12 cellular contexts compared by ENCODE assay signal in genomic region chr7:66099232-66099550, GRCh38. TPM values are rescaled to one million over a fixed set of nuclear protein-coding genes. Genes with fewer than 3 reads are reported as not detected.
DNase-seq lines count a peak whose midpoint lies in the region; ATAC-seq, FAIRE-seq and TF ChIP-seq lines count a peak whose summit lies in the region.
"Had no signal": no experiment of that assay in that cellular context is flagged by ENCODE, and none has a peak within 500 bp of the region (broad histone marks: within the 10 kb centered on the region; RNA-seq: fewer than 3 reads in every experiment).

No MANE protein-coding gene starts in this region.

- no peaks in the 10 kb centered on the region for H3K27me3 ChIP-seq in astrocyte (ENCODE audit: insufficient read depth, low read length)
- H3K27me3 ChIP-seq in right atrium auricular region, result no peaks in the 10 kb centered on the region
- no peaks in the 10 kb centered on the region for H3K27me3 ChIP-seq in transverse colon
- H3K27me3 ChIP-seq: cardiac muscle cell, heart left ventricle had no signal

- TF ChIP-seq CTCF in astrocyte (IDR thresholded peaks at IDR 0.05; ENCODE audit: insufficient read depth, low read depth, low read length), result no peak
- TF ChIP-seq CTCF in right atrium auricular region (IDR thresholded peaks at IDR 0.05), result no peak
- TF ChIP-seq CTCF in transverse colon (IDR thresholded peaks at IDR 0.05), result no peak

- H3K36me3 ChIP-seq in astrocyte (ENCODE audit: insufficient read depth, low read length) (no peaks in the 10 kb centered on the region), right atrium auricular region (no peaks in the 10 kb centered on the region), transverse colon (no peaks in the 10 kb centered on the region)
- H3K36me3 ChIP-seq: cardiac muscle cell, heart left ventricle had no signal

- ATAC-seq in activated naive CD8-positive, alpha-beta T cell treated with anti-CD3 and anti-CD28 coated beads, Interleukin-2, amount 50 U/mL, for 24 hours, result no peak
- ATAC-seq in GM18519 (IDR thresholded peaks at IDR 0.05; ENCODE audit: low FRiP score, unreplicated experiment) (no peak), GM19351 (IDR thresholded peaks at IDR 0.05; ENCODE audit: unreplicated experiment) (no peak), HG02571 (IDR thresholded peaks at IDR 0.05; ENCODE audit: unreplicated experiment) (no peak)

- H3K9me3 ChIP-seq in astrocyte (ENCODE audit: insufficient read depth, low read depth, low read length), result no peaks in the 10 kb centered on the region
- no peaks in the 10 kb centered on the region for H3K9me3 ChIP-seq in right atrium auricular region
- no peaks in the 10 kb centered on the region for H3K9me3 ChIP-seq in transverse colon
- H3K9me3 ChIP-seq: heart left ventricle had no signal

- no peaks in the 10 kb centered on the region for H3K27me3 Mint-ChIP-seq in activated naive CD8-positive, alpha-beta T cell treated with anti-CD3 and anti-CD28 coated beads for 36 hours
- no peaks in the 10 kb centered on the region for H3K27me3 Mint-ChIP-seq in activated naive CD8-positive, alpha-beta T cell treated with anti-CD3 and anti-CD28 coated beads, Interleukin-2, amount 50 U/mL, for 24 hours
- H3K27me3 Mint-ChIP-seq in astrocyte (ENCODE audit: low read depth, unreplicated experiment), result no peaks in the 10 kb centered on the region
- H3K27me3 Mint-ChIP-seq: activated T-cell treated with anti-CD3 and anti-CD28 coated beads, Interleukin-2, amount 50 U/mL, for 24 hours; stimulated activated naive CD8-positive, alpha-beta T cell treated with anti-CD3 and anti-CD28 coated beads, Interleukin-15, Interleukin-2, amounts not matched to agents 100 ng/mL and 50 ng/mL, for 24 hours had no signal

- H4K20me1 ChIP-seq in astrocyte (ENCODE audit: insufficient read depth, low read length), result no peaks in the 10 kb centered on the region

- H3K36me3 Mint-ChIP-seq in activated naive CD8-positive, alpha-beta T cell treated with anti-CD3 and anti-CD28 coated beads for 36 hours, result no peaks in the 10 kb centered on the region
- H3K36me3 Mint-ChIP-seq in activated naive CD8-positive, alpha-beta T cell treated with anti-CD3 and anti-CD28 coated beads, Interleukin-2, amount 50 U/mL, for 24 hours (ENCODE audit: low read depth), result no peaks in the 10 kb centered on the region
- H3K36me3 Mint-ChIP-seq in astrocyte (ENCODE audit: low read depth, unreplicated experiment), result peaks cover 2% of the 10 kb centered on the region

- H3K4me3 Mint-ChIP-seq in activated naive CD8-positive, alpha-beta T cell treated with anti-CD3 and anti-CD28 coated beads for 36 hours, result no peak overlapping the region
- H3K4me3 Mint-ChIP-seq in activated naive CD8-positive, alpha-beta T cell treated with anti-CD3 and anti-CD28 coated beads, Interleukin-2, amount 50 U/mL, for 24 hours, result no peak overlapping the region
- no peak overlapping the region for H3K4me3 Mint-ChIP-seq in astrocyte (ENCODE audit: unreplicated experiment)

- no peaks in the 10 kb centered on the region for H3K9me3 Mint-ChIP-seq in activated naive CD8-positive, alpha-beta T cell treated with anti-CD3 and anti-CD28 coated beads for 36 hours
- H3K9me3 Mint-ChIP-seq in activated naive CD8-positive, alpha-beta T cell treated with anti-CD3 and anti-CD28 coated beads, Interleukin-2, amount 50 U/mL, for 24 hours, result no peaks in the 10 kb centered on the region
- no peaks in the 10 kb centered on the region for H3K9me3 Mint-ChIP-seq in astrocyte (ENCODE audit: unreplicated experiment)
- H3K9me3 Mint-ChIP-seq: activated T-cell treated with anti-CD3 and anti-CD28 coated beads, Interleukin-2, amount 50 U/mL, for 24 hours; stimulated activated naive CD8-positive, alpha-beta T cell treated with anti-CD3 and anti-CD28 coated beads, Interleukin-15, Interleukin-2, amounts not matched to agents 100 ng/mL and 50 ng/mL, for 24 hours had no signal

- H3K4me1 Mint-ChIP-seq in activated naive CD8-positive, alpha-beta T cell treated with anti-CD3 and anti-CD28 coated beads for 36 hours, result peaks cover 9% of the 10 kb centered on the region
- peaks cover 10% of the 10 kb centered on the region for H3K4me1 Mint-ChIP-seq in activated naive CD8-positive, alpha-beta T cell treated with anti-CD3 and anti-CD28 coated beads, Interleukin-2, amount 50 U/mL, for 24 hours
- peaks cover 5% of the 10 kb centered on the region for H3K4me1 Mint-ChIP-seq in astrocyte (ENCODE audit: low read depth, unreplicated experiment)

- no peak for TF ChIP-seq EP300 in transverse colon (IDR thresholded peaks at IDR 0.05; ENCODE audit: low read depth)

- intact Hi-C loops in transverse colon (cut with DNase I; ENCODE audit: low total_unique reads), result no loop called here

- FAIRE-seq in astrocyte (lab: Jason Lieb, UNC), result no peak

- no CpG with 5 or more reads among the region's 2 CpGs for WGBS in transverse colon (ENCODE audit: low coverage in 1 of 2), 2 donors

- H3K4me3 ChIP-seq in astrocyte (ENCODE audit: insufficient read depth, low read depth, low read length) (no peak overlapping the region), right atrium auricular region (peak overlapping the region in 1 of 2 donors; percentile 47), transverse colon (peak overlapping the region in 1 of 4 donors; percentile 51)
- H3K4me3 ChIP-seq: cardiac muscle cell had no signal

- H3K27ac Mint-ChIP-seq in activated naive CD8-positive, alpha-beta T cell treated with anti-CD3 and anti-CD28 coated beads for 36 hours, result peak overlapping the region; percentile 74
- H3K27ac Mint-ChIP-seq in activated naive CD8-positive, alpha-beta T cell treated with anti-CD3 and anti-CD28 coated beads, Interleukin-2, amount 50 U/mL, for 24 hours, result no peak overlapping the region
- H3K27ac Mint-ChIP-seq in astrocyte (ENCODE audit: unreplicated experiment), result no peak overlapping the region

- H3K27ac ChIP-seq in astrocyte (ENCODE audit: low read depth, low read length) (no peak overlapping the region), right atrium auricular region (peak overlapping the region; percentile 66 to 85), transverse colon (peak overlapping the region; percentile 89 to 93 (median 90))
- H3K27ac ChIP-seq: cardiac muscle cell had no signal

- H3K9ac ChIP-seq in astrocyte (ENCODE audit: low read length), result peak overlapping the region; percentile 78

- in situ Hi-C loops in transverse colon (cut with MboI; ENCODE audit: low pct_ligation_motif_present in 1 of 4, low pct_unique_long_range_greater_than_20kb in 1 of 4, low sequenced_read_pairs in 3 of 4), result no loop called here

- H3K4me2 ChIP-seq in astrocyte (ENCODE audit: low read length), result peak overlapping the region; percentile 99

- no peaks in the 10 kb centered on the region for H3K79me2 ChIP-seq in astrocyte (ENCODE audit: insufficient read depth, low read length)

- no peak for TF ChIP-seq POLR2A in transverse colon (IDR thresholded peaks at IDR 0.05)

- H3K4me1 ChIP-seq in astrocyte (ENCODE audit: insufficient read depth, low read length) (peaks cover 13% of the 10 kb centered on the region), right atrium auricular region (no peaks in the 10 kb centered on the region), transverse colon (peaks cover 0 to 16% (median 10%) of the 10 kb centered on the region in 4 donors)

- no peak for DNase-seq in activated naive CD8-positive, alpha-beta T cell treated with anti-CD3 and anti-CD28 coated beads for 36 hours
- no peak for DNase-seq in activated naive CD8-positive, alpha-beta T cell treated with anti-CD3 and anti-CD28 coated beads, Interleukin-2, amount 50 U/mL, for 24 hours
- DNase-seq in astrocyte (ENCODE audit: low read depth), result no peak
- no peak for DNase-seq in right atrium auricular region (ENCODE audit: low spot score)
- peak; percentile 22 for DNase-seq in transverse colon

- H2AFZ ChIP-seq in astrocyte (ENCODE audit: low read depth, low read length), result no peak overlapping the region

RNA-seq across cellular contexts. Expression of gene CRCP, which starts 15.5 kb away (rescaled TPM):
- 10 to 100 TPM; 33.8 to 34.8 TPM for total RNA-seq in activated naive CD8-positive, alpha-beta T cell treated with anti-CD3 and anti-CD28 coated beads for 36 hours
- total RNA-seq in astrocyte (24.2 and 26.8 TPM in 2 replicates), right atrium auricular region (10 to 100 TPM; 29.9 to 44.9 TPM), transverse colon (10 to 100 TPM; 20.6 to 48.6 (median 44.1) TPM)

RNA-seq across cellular contexts. Expression of gene ASL, which starts 23.6 kb away (rescaled TPM):
- 10 to 100 TPM; 19.0 to 22.8 TPM for total RNA-seq in activated naive CD8-positive, alpha-beta T cell treated with anti-CD3 and anti-CD28 coated beads for 36 hours
- total RNA-seq in astrocyte (27.7 TPM in 2 replicates), right atrium auricular region (10 to 100 TPM in 1 of 2 donors, 1 to 10 TPM in 1; 9.2 to 13.0 TPM), transverse colon (100 to 1,000 TPM in 2 of 4 donors, 10 to 100 TPM in 2; 77.2 to 179 (median 129) TPM)
